7 cellular contexts compared by ENCODE assay signal in the genomic region with DNA sequence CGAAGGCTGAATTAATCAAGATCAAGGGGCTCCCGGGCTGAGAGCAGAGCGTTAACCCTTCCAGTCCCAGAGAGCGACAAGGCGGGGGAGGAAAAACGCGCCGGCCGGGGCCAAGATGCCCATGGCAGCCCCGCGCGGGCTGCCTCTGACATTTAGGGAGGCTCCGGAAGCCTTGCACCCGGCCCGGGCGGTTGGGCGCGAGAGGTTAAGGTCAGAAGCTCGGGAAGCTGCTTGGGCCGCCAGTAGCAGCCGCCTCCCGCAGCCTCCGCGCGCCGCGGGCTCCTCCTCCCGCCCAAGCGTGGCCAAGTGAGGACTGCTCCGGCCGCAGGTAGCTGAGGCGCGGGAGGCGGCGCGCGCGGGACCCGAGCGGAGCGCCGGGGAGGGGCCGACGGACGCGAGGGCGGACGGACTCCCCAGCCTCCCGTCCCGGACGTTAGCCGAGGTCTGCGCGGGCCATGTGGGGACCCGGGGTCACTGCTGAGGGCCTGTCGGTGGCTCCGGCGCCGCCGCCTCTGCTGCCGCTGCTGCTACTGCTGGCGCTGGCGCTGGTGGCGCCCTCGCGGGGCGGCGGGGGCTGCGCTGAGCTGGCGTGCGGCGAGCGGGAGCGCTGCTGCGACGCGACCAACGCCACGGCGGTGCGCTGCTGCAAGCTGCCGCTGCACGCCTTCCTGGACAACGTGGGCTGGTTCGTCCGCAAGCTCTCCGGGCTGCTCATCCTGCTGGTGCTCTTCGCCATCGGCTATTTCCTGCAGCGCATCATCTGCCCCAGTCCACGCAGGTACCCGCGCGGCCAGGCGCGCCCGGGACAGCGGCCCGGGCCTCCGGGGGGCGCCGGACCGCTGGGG. TPM values are rescaled to one million over a fixed set of nuclear protein-coding genes. Genes with fewer than 3 reads are reported as not detected.
DNase-seq lines count a peak whose midpoint lies in the region; ATAC-seq, FAIRE-seq and TF ChIP-seq lines count a peak whose summit lies in the region.

A gene (plus strand): TSS at position 242 of the 845 bp plus-strand sequence. CDS start 214 bp downstream, at position 456.

- in situ Hi-C loops in K562 (cut with MboI): no loop called here

- peak; percentile 42 for DNase-seq in GM12892 (ENCODE audit: insufficient read length)
- DNase-seq in LoVo (ENCODE audit: low spot score): peak; percentile 69
- DNase-seq in SW480 (ENCODE audit: low spot score): peak; percentile 69
- peak; percentile 56 to 74 (median 64) for DNase-seq in K562 (ENCODE audit: extremely low read depth in 1 of 4, low spot score in 3 of 4)

- 1% methylated on average over 43 of the region's 103 CpGs for WGBS in K562 (ENCODE audit: insufficient coverage, low coverage, missing lambda C conversion rate)

- H3K79me2 ChIP-seq in K562 (ENCODE audit: control insufficient read depth, insufficient read depth, low read length): no peaks in the 10 kb centered on the region

- no peak for TF ChIP-seq EP300 in K562 (IDR thresholded peaks at IDR 0.05; ENCODE audit: low read length)

- no peaks in the 10 kb centered on the region for H4K20me1 ChIP-seq in K562 (replicated peaks; ENCODE audit: control insufficient read depth, insufficient read depth, low read length)

- H3K27me3 ChIP-seq in K562 (ENCODE audit: control insufficient read depth in 2 of 2, insufficient read depth in 2 of 2, low read length in 2 of 2) (peaks cover 8 to 29% of the 10 kb centered on the region in 2 experiments), iPS-20b (ENCODE audit: insufficient read depth, low read length) (peaks cover 86% of the 10 kb centered on the region)

- intact Hi-C loops in K562 (cut with micrococcal nuclease): loop anchor here (5.0 kb wide), 1 partner anchor 177 kb away; no protein-coding TSS in a partner anchor

- no peaks in the 10 kb centered on the region for H3K9me3 ChIP-seq in HEK293 (ENCODE audit: control insufficient read depth, insufficient read depth, low read depth, low read length)
- no peaks in the 10 kb centered on the region for H3K9me3 ChIP-seq in K562 (replicated peaks; ENCODE audit: control insufficient read depth, insufficient read depth, low read depth, low read length)
- no peaks in the 10 kb centered on the region for H3K9me3 ChIP-seq in iPS-20b (ENCODE audit: insufficient read depth, low read depth, low read length)

- ATAC-seq in K562: peak; percentile 96

- peak within 1 kb of the TSS; percentile 87 for H2AFZ ChIP-seq in K562 (ENCODE audit: low read depth, low read length)

- no TSS peak for BruUV-seq in K562 (replicated peaks; lab: Mats Ljungman, UMichigan)

- FAIRE-seq in GM12892 (lab: Jason Lieb, UNC): peak; percentile 70
- FAIRE-seq in K562 (lab: Jason Lieb, UNC): no peak

- H3K9ac ChIP-seq in K562 (ENCODE audit: insufficient read depth in 1 of 2, low read depth in 2 of 2, low read length in 2 of 2) (peak within 1 kb of the TSS; percentile 31 to 90; a peak in 3 of 4 replicates), iPS-20b (ENCODE audit: low read depth, low read length) (peak within 1 kb of the TSS; percentile 7; the same call in 1 of the 2 replicates)

- POLR2A ChIA-PET in HEK293 (lab: Yijun Ruan, JAX) (interaction anchor here (0.6 to 0.7 kb wide), 2 partner anchors 30 to 171 kb away, joined by 3 read pairs; no protein-coding TSS in a partner anchor), K562 (lab: Yijun Ruan, JAX) (interaction anchor here (0.6 to 1.3 kb wide), 2 partner anchors 9 to 27 kb away, joined by 3 to 4 read pairs; no protein-coding TSS in a partner anchor)

- peak within 1 kb of the TSS; percentile 81 for H3K4me2 ChIP-seq in K562 (ENCODE audit: insufficient read depth, low read length)

- no peaks in the 10 kb centered on the region for H3K9me1 ChIP-seq in K562 (ENCODE audit: control insufficient read depth, insufficient read depth, low read length)

- H3K36me3 ChIP-seq in HEK293 (ENCODE audit: control insufficient read depth in 2 of 2, insufficient read depth in 1 of 2, low read length in 2 of 2): no peaks in the 10 kb centered on the region
- H3K36me3 ChIP-seq in K562 (ENCODE audit: control insufficient read depth, insufficient read depth, low read length): no peaks in the 10 kb centered on the region
- no peaks in the 10 kb centered on the region for H3K36me3 ChIP-seq in iPS-20b (ENCODE audit: insufficient read depth, low read depth, low read length)

- TF ChIP-seq POLR2A in GM12892 (IDR thresholded peaks at IDR 0.05; ENCODE audit: low read depth, low read length) (no peak), K562 (conservative IDR thresholded peaks at IDR 0.05) (no peak)

- TF ChIP-seq RAD21 in K562 (CRISPR knock-in tag; conservative IDR thresholded peaks at IDR 0.05 in 1 of 2, IDR thresholded peaks at IDR 0.05 in 1 of 2): no peak; a peak in 2 of 4 replicates

- TF ChIP-seq CTCF in HEK293 (tag by site-specific recombination; IDR thresholded peaks at IDR 0.05): no peak; the same call in 1 of the 2 replicates
- peak in 2 of 3 experiments; percentile 20 to 58; a peak in 2 of 6 replicates for TF ChIP-seq CTCF in K562 (IDR thresholded peaks at IDR 0.05 in 2 of 3, conservative IDR thresholded peaks at IDR 0.05 in 1 of 3; ENCODE audit: insufficient read depth in 2 of 3, low read depth in 1 of 3, low read length in 3 of 3)

- H3K27ac ChIP-seq in HEK293 (ENCODE audit: extremely low read depth, low read depth, low read length): peak within 1 kb of the TSS; percentile 35; the same call in 1 of the 2 replicates
- H3K27ac ChIP-seq in K562 (ENCODE audit: extremely low read depth, low read depth, low read length): no peak within 1 kb of the TSS
- no peak within 1 kb of the TSS for H3K27ac ChIP-seq in iPS-20b (ENCODE audit: low read length)
- H3K27ac ChIP-seq in skin epidermis: peak within 1 kb of the TSS in 5 of 21 experiments; percentile 10 to 36 (median 23)

- CTCF ChIA-PET in HEK293 (lab: Yijun Ruan, JAX): interaction anchor here (0.6 to 1.8 kb wide), 7 partner anchors 9 to 228 kb away, joined by 3 to 5 read pairs (median 4); no protein-coding TSS in a partner anchor
- CTCF ChIA-PET in K562 (lab: Yijun Ruan, JAX; ENCODE audit: low intra/inter-chr PET ratio): no interaction called here

- H3K4me3 ChIP-seq in HEK293 (ENCODE audit: low read depth, low read length) (peak within 1 kb of the TSS; percentile 63), K562 (peak within 1 kb of the TSS; percentile 51), iPS-20b (ENCODE audit: low read length) (peak within 1 kb of the TSS; percentile 57), skin epidermis (peak within 1 kb of the TSS; percentile 35 to 55 (median 51))

- H3K4me1 ChIP-seq in HEK293 (ENCODE audit: control insufficient read depth, insufficient read depth, low read length) (no peaks in the 10 kb centered on the region), K562 (replicated peaks in 1 of 2; ENCODE audit: control insufficient read depth in 2 of 2, insufficient read depth in 2 of 2, low read length in 2 of 2) (peaks cover 0 to 21% of the 10 kb centered on the region in 2 experiments; a peak in 2 of 5 replicates), iPS-20b (ENCODE audit: insufficient read depth, low read length) (peaks cover 6% of the 10 kb centered on the region; the same call in 1 of the 2 replicates)

TF ChIP-seq in HEK293, 187 proteins besides CTCF, POLR2A, EP300 and RAD21 (continues in another document):
- TF ChIP-seq ZNF394 (tag by site-specific recombination; IDR thresholded peaks at IDR 0.05; ENCODE audit: borderline replicate concordance): 0 out of 2 replicates have a peak, but pooled peaks have one; percentile 30
- no peak for TF ChIP-seq TCF7L2 (IDR thresholded peaks at IDR 0.05; ENCODE audit: borderline replicate concordance, low read depth, low read length)

TF ChIP-seq in K562, 482 proteins besides CTCF, POLR2A, EP300 and RAD21 (continues in another document):
- TF ChIP-seq, protein P1, sequence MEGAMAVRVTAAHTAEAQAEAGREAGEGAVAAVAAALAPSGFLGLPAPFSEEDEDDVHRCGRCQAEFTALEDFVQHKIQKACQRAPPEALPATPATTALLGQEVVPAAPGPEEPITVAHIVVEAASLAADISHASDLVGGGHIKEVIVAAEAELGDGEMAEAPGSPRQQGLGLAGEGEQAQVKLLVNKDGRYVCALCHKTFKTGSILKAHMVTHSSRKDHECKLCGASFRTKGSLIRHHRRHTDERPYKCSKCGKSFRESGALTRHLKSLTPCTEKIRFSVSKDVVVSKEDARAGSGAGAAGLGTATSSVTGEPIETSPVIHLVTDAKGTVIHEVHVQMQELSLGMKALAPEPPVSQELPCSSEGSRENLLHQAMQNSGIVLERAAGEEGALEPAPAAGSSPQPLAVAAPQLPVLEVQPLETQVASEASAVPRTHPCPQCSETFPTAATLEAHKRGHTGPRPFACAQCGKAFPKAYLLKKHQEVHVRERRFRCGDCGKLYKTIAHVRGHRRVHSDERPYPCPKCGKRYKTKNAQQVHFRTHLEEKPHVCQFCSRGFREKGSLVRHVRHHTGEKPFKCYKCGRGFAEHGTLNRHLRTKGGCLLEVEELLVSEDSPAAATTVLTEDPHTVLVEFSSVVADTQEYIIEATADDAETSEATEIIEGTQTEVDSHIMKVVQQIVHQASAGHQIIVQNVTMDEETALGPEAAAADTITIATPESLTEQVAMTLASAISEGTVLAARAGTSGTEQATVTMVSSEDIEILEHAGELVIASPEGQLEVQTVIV (CRISPR knock-in tag; IDR thresholded peaks at IDR 0.05; ENCODE audit: borderline replicate concordance): no peak
- TF ChIP-seq CBFA2T2 (conservative IDR thresholded peaks at IDR 0.05): no peak
- TF ChIP-seq ZNF830 (CRISPR knock-in tag; IDR thresholded peaks at IDR 0.05): no peak

RNA-seq across cellular contexts. Expression of the gene that starts here (rescaled TPM):
- not detected for polyA plus RNA-seq in GM12892 (2012; ENCODE audit: missing spikeins)
- 0.09 TPM in 1 of 2 replicates, not detected in the other for total RNA-seq in K562 (2011; cell fraction: chromatin; rRNA removed; ENCODE audit: low replicate concordance)
- total RNA-seq in K562 (2011; cell fraction: nucleolus; rRNA removed): 0.26 TPM in 1 of 2 replicates, not detected in the other
- total RNA-seq in K562 (2011; cell fraction: nucleoplasm; rRNA removed): 0.15 TPM in 1 of 2 replicates, not detected in the other
- 0.14 and 0.33 TPM in 2 replicates for total RNA-seq in K562 (2014; rRNA removed)
- 0.07 and 0.13 TPM in 2 replicates for total RNA-seq in K562 (2014; rRNA removed; fragmentation: Illumina TruSeq; extraction: Trizol)
- total RNA-seq in K562 (2015; rRNA removed; fragmentation: Illumina TruSeq; extraction: Trizol): 0.08 and 0.11 TPM in 2 replicates
- total RNA-seq in K562 (2021): 0.60 and 0.75 TPM in 2 replicates
- 0.07 and 0.16 TPM in 2 replicates for polyA plus RNA-seq in K562 (2011; rRNA removed)
- 0.06 and 0.10 TPM in 2 replicates for polyA plus RNA-seq in K562 (2011; cell fraction: cytosol; rRNA removed)
- polyA plus RNA-seq in K562 (2011; cell fraction: nucleus; rRNA removed): 0.10 and 0.14 TPM in 2 replicates
- 0.20 and 0.71 TPM in 2 replicates for polyA plus RNA-seq in K562 (2012)
- 0.06 and 0.18 TPM in 2 replicates for polyA plus RNA-seq in K562 (2014; fragmentation: Illumina TruSeq; extraction: Trizol)
- under 1 TPM; 0.03 to 0.04 TPM for polyA plus RNA-seq in K562 (2014; fragmentation: Nextera tagmentation; extraction: Ambion mirVana)
- polyA plus RNA-seq in K562 (2014; rRNA removed): 0.16 and 0.31 TPM in 2 replicates
- polyA minus RNA-seq in K562 (2011; rRNA and poly(A)+ RNA removed): 0.06 TPM in 1 of 2 replicates, not detected in the other
- polyA minus RNA-seq in K562 (2011; cell fraction: cytosol; rRNA and poly(A)+ RNA removed): not detected in 2 replicates
- polyA minus RNA-seq in K562 (2011; cell fraction: nucleus; rRNA and poly(A)+ RNA removed): 0.22 and 0.27 TPM in 2 replicates

Comparison
In these comparisons a context has a peak if more than half of its experiments do, and no peak if none do; other contexts are left out.
1. Peak in DNase-seq, ATAC-seq, H3K4me3 ChIP-seq, H3K9ac ChIP-seq and H3K4me2 ChIP-seq in K562; RNA of the gene not detected or under 1 TPM.